ENCODE assay signal across 20 cellular contexts in genomic region chr2:586518-587370, GRCh38.
DNase-seq lines count a peak whose midpoint lies in the region; ATAC-seq and TF ChIP-seq lines count a peak whose summit lies in the region.
"Had no signal": no experiment of that assay in that cellular context is flagged by ENCODE, and none has a peak within 500 bp of the region (broad histone marks: within the 10 kb centered on the region; RNA-seq: fewer than 3 reads in every experiment).

No MANE protein-coding gene starts in this region.

- CTCF ChIA-PET in Caco-2 (lab: Charles Lee), result no interaction called here

- no peaks in the 10 kb centered on the region for H3K9me3 ChIP-seq in right cardiac atrium (ENCODE audit: control insufficient read depth, low read length)
- no peaks in the 10 kb centered on the region for H3K9me3 ChIP-seq in neuronal stem cell (replicated peaks in 1 of 2; ENCODE audit: control insufficient read depth in 2 of 2, insufficient read depth in 1 of 2, low read depth in 1 of 2, low read length in 2 of 2)
- H3K9me3 ChIP-seq in Caco-2, result no peaks in the 10 kb centered on the region
- H3K9me3 ChIP-seq: thoracic aorta had no signal

- no TSS peak for BruUV-seq in Caco-2 (replicated peaks; lab: Mats Ljungman, UMichigan)

- H2AK5ac ChIP-seq in neuronal stem cell (ENCODE audit: low read depth, low read length), result peak overlapping the region; percentile 95

- intact Hi-C loops in CD14-positive monocyte (cut with micrococcal nuclease) (no loop called here), right cardiac atrium (cut with DNase I) (no loop called here), Caco-2 (cut with micrococcal nuclease; ENCODE audit: unreplicated experiment) (loop anchor here (1.0 kb wide), 1 partner anchor 43 kb away; no protein-coding TSS in a partner anchor)

- H3K4me1 ChIP-seq in right cardiac atrium (ENCODE audit: control insufficient read depth, insufficient read depth, low read length), result no peaks in the 10 kb centered on the region
- H3K4me1 ChIP-seq in neuronal stem cell (ENCODE audit: control insufficient read depth in 2 of 2, insufficient read depth in 1 of 2, low read depth in 1 of 2, low read length in 2 of 2), result peaks cover 11 to 15% of the 10 kb centered on the region in 2 donors
- no peaks in the 10 kb centered on the region for H3K4me1 ChIP-seq in Caco-2

- no peak overlapping the region for H3K4me2 ChIP-seq in neuronal stem cell (ENCODE audit: insufficient read depth, low read length, poor library complexity, severe bottlenecking)

- H3K4me3 Mint-ChIP-seq in CD14-positive monocyte, result no peak overlapping the region
- H3K4me3 Mint-ChIP-seq in Caco-2 (ENCODE audit: unreplicated experiment), result no peak overlapping the region
- H3K4me3 Mint-ChIP-seq: activated CD4-positive, alpha-beta T cell treated with anti-CD3 and anti-CD28 coated beads, Interleukin-2, amount 10 ng/mL, durations not matched to agents 7 days and 5 days; activated naive CD8-positive, alpha-beta T cell treated with anti-CD3 and anti-CD28 coated beads, Interleukin-2, amount 10 ng/mL, durations not matched to agents 7 days and 5 days; effector memory CD8-positive, alpha-beta T cell had no signal

- H3K36me3 Mint-ChIP-seq in CD14-positive monocyte, result no peaks in the 10 kb centered on the region
- no peaks in the 10 kb centered on the region for H3K36me3 Mint-ChIP-seq in Caco-2 (ENCODE audit: insufficient read depth, unreplicated experiment)
- H3K36me3 Mint-ChIP-seq: activated naive CD8-positive, alpha-beta T cell treated with anti-CD3 and anti-CD28 coated beads, Interleukin-2, amount 10 ng/mL, durations not matched to agents 7 days and 5 days; naive B cell had no signal

- H3K27ac ChIP-seq in right cardiac atrium (ENCODE audit: low read length), result no peak overlapping the region
- H3K27ac ChIP-seq in neuronal stem cell (replicated peaks; ENCODE audit: low read length), result no peak overlapping the region
- H3K27ac ChIP-seq: KMS-11, thoracic aorta had no signal

- H3K27me3 ChIP-seq in right cardiac atrium (ENCODE audit: control insufficient read depth, insufficient read depth) (no peaks in the 10 kb centered on the region), neuronal stem cell (ENCODE audit: control insufficient read depth in 3 of 3, insufficient read depth in 3 of 3, low read depth in 1 of 3, low read length in 3 of 3) (no peaks in the 10 kb centered on the region), Caco-2 (replicated peaks; ENCODE audit: control insufficient read depth, insufficient read depth, low read length) (no peaks in the 10 kb centered on the region; the same call in 1 of the 2 replicates)

- H3K23ac ChIP-seq in neuronal stem cell (ENCODE audit: low read depth, low read length, poor library complexity), result no peak overlapping the region

- peaks cover 0 to 5% (median 3%) of the 10 kb centered on the region in 7 donors for H3K9me3 Mint-ChIP-seq in CD14-positive monocyte
- H3K9me3 Mint-ChIP-seq in Caco-2 (ENCODE audit: unreplicated experiment), result no peaks in the 10 kb centered on the region
- H3K9me3 Mint-ChIP-seq: activated naive CD8-positive, alpha-beta T cell treated with anti-CD3 and anti-CD28 coated beads, Interleukin-2, amount 10 ng/mL, durations not matched to agents 7 days and 5 days; effector memory CD8-positive, alpha-beta T cell; naive B cell had no signal

- H3K4ac ChIP-seq in neuronal stem cell (ENCODE audit: low read length), result no peak overlapping the region

- H2BK120ac ChIP-seq in neuronal stem cell (ENCODE audit: low read depth, low read length), result peak overlapping the region; percentile 88

- TF ChIP-seq CTCF in CD14-positive monocyte (IDR thresholded peaks at IDR 0.05) (no peak), Caco-2 (IDR thresholded peaks at IDR 0.05; ENCODE audit: insufficient read depth in 1 of 2, low read depth in 1 of 2, low read length in 1 of 2, severe bottlenecking in 1 of 2, unreplicated experiment in 1 of 2) (no peak)

- no peak overlapping the region for H4K91ac ChIP-seq in neuronal stem cell (ENCODE audit: low read depth, low read length, poor library complexity)

- H3K4me3 ChIP-seq in right cardiac atrium (ENCODE audit: low read length) (no peak overlapping the region), neuronal stem cell (ENCODE audit: low read length in 2 of 2) (no peak overlapping the region), Caco-2 (ENCODE audit: low read depth, low read length) (no peak overlapping the region)
- H3K4me3 ChIP-seq: thoracic aorta had no signal

- no peaks in the 10 kb centered on the region for H3K36me3 ChIP-seq in neuronal stem cell (replicated peaks in 1 of 2; ENCODE audit: control insufficient read depth in 2 of 2, insufficient read depth in 2 of 2, low read length in 2 of 2)
- H3K36me3 ChIP-seq in Caco-2 (ENCODE audit: control insufficient read depth, insufficient read depth, low read length), result no peaks in the 10 kb centered on the region
- H3K36me3 ChIP-seq: thoracic aorta had no signal

- no peak overlapping the region for H3K14ac ChIP-seq in neuronal stem cell (ENCODE audit: low read length)

- H4K8ac ChIP-seq in neuronal stem cell (ENCODE audit: low read depth, low read length), result no peak overlapping the region

- POLR2A ChIA-PET in Caco-2 (lab: Charles Lee), result no interaction called here

- WGBS in right cardiac atrium, result 56% methylated on average over 16 of the region's 16 CpGs
- no CpG with 5 or more reads among the region's 16 CpGs for WGBS in neuronal stem cell (ENCODE audit: extremely low coverage in 2 of 2, insufficient read length in 2 of 2, insufficient replicate concordance in 1 of 2), 2 donors

- H2BK12ac ChIP-seq in neuronal stem cell (ENCODE audit: low read length), result peak overlapping the region; percentile 52

- peak; percentile 25 for DNase-seq in CD14-positive monocyte (ENCODE audit: low spot score)
- DNase-seq in NCI-H69 (lab: John Stamatoyannopoulos, UW), result peak; percentile 2
- DNase-seq in right cardiac atrium, result no peak
- peak; percentile 17 for DNase-seq in neuronal stem cell (ENCODE audit: low spot score)
- DNase-seq in Caco-2, result no peak
- DNase-seq in T-helper 2 cell, result no peak
- DNase-seq in stimulated activated CD4-positive, alpha-beta T cell treated with anti-CD3 and anti-CD28 coated beads, Interleukin-15, amount 100 ng/mL, for 24 hours, result no peak
- no peak for DNase-seq in NCI-H526 treated with DMSO at 0.1 percent for 48 hours (lab: John Stamatoyannopoulos, UW)
- DNase-seq: activated CD4-positive, alpha-beta T cell treated with anti-CD3 and anti-CD28 coated beads, Interleukin-2, amount 10 ng/mL, durations not matched to agents 7 days and 5 days; activated naive CD8-positive, alpha-beta T cell treated with anti-CD3 and anti-CD28 coated beads, Interleukin-2, amount 10 ng/mL, durations not matched to agents 7 days and 5 days; activated T-cell treated with anti-CD3 and anti-CD28 coated beads, Interleukin-2, amount 50 U/mL, for 1 hour; cerebellar nuclear complex; effector memory CD8-positive, alpha-beta T cell; left cardiac atrium; naive B cell; NCI-H1105 treated with DMSO at 0.1 percent for 48 hours; stimulated activated CD4-positive, alpha-beta T cell treated with anti-CD3 and anti-CD28 coated beads, Interleukin-4, amount 100 ng/mL, for 1 hour; stimulated activated CD8-positive, alpha-beta memory T cell treated with anti-CD3 and anti-CD28 coated beads, Interleukin-4, amount 100 ng/mL, for 48 hours had no signal

- peaks cover 4% of the 10 kb centered on the region for H3K4me1 Mint-ChIP-seq in CD14-positive monocyte
- H3K4me1 Mint-ChIP-seq in Caco-2 (ENCODE audit: low read depth, unreplicated experiment), result no peaks in the 10 kb centered on the region

- H3K27ac Mint-ChIP-seq in CD14-positive monocyte (no peak overlapping the region), Caco-2 (ENCODE audit: unreplicated experiment) (no peak overlapping the region)
- H3K27ac Mint-ChIP-seq: activated CD4-positive, alpha-beta T cell treated with anti-CD3 and anti-CD28 coated beads, Interleukin-2, amount 10 ng/mL, durations not matched to agents 7 days and 5 days; activated naive CD8-positive, alpha-beta T cell treated with anti-CD3 and anti-CD28 coated beads, Interleukin-2, amount 10 ng/mL, durations not matched to agents 7 days and 5 days; effector memory CD8-positive, alpha-beta T cell; naive B cell had no signal

- H2BK15ac ChIP-seq in neuronal stem cell (ENCODE audit: low read length), result peak overlapping the region; percentile 95

- H3K27me3 Mint-ChIP-seq in CD14-positive monocyte (ENCODE audit: low read depth in 3 of 3) (peaks cover 3 to 8% (median 4%) of the 10 kb centered on the region in 3 donors), Caco-2 (ENCODE audit: insufficient read depth, unreplicated experiment) (peaks cover 2% of the 10 kb centered on the region)

- peak overlapping the region; percentile 63 for H2BK5ac ChIP-seq in neuronal stem cell (ENCODE audit: low read length)

- peak overlapping the region; percentile 50 for H3K9ac ChIP-seq in neuronal stem cell (ENCODE audit: low read depth, low read length, poor library complexity)
- H3K9ac ChIP-seq: KMS-11 had no signal

- H2AFZ ChIP-seq in neuronal stem cell (ENCODE audit: low read length), result peak overlapping the region; percentile 73

- peak overlapping the region; percentile 91 for H3K18ac ChIP-seq in neuronal stem cell (ENCODE audit: low read length)

- H3K79me1 ChIP-seq in neuronal stem cell (ENCODE audit: low read depth, low read length), result no peaks in the 10 kb centered on the region

- peak; percentile 59 to 65 for ATAC-seq in right cardiac atrium
- ATAC-seq: effector memory CD8-positive, alpha-beta T cell had no signal

Comparison
In these comparisons a context has a peak if more than half of its experiments do, and no peak if none do; other contexts are left out.
1. DNase-seq: peak in CD14-positive monocyte (single experiment), NCI-H69 (single experiment) and neuronal stem cell (single experiment); none in right cardiac atrium (0 of 3), Caco-2 (0 of 2), T-helper 2 cell (0 of 5), stimulated activated CD4-positive, alpha-beta T cell treated with anti-CD3 and anti-CD28 coated beads, Interleukin-15, amount 100 ng/mL, for 24 hours (single experiment) and NCI-H526 treated with DMSO at 0.1 percent for 48 hours (single experiment).